In the genomic region with DNA sequence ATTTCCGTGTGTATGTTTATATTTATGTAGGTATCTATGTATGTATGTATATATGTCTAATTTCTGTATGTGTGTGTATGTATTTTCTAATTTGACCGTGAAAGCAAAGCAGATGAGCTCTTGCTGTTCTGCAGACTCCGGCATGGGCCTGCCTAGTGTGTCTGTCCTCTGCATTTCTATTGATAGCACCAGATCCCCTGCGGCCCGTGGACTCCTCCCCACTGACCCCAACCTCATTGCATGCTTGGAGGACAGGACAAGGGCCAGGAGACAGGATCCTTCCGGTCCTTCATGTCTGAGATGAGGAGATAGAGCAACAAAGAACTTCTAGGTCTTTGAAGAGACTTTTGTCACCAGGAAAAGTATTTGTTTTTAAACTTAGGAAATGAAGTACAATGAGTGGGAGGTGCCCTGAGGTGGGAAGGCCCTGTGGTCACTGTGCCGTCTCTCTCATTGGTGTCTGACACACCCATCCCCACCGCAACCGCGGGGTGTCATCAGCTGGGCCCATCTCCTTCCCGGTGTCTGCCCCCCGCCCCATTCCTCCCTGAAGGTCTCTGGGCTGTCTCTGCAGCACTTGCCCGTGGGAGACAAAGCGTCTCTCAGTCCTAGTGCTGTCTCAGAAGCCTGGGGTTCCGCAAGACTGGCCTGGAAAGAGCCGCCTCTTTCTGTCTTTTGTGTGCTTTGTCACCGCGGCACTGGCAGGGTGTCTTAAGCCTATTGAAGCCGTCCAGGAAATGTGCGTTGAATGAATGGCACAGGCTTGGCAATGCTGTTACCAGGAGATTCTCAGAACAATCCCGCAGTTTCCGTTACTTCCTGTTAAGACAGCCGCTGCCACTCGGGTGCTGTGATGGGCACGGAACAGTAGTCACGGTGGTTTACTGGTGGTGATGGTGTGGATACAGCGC, we compare ENCODE assay signal across 12 cellular contexts.
DNase-seq lines count a peak whose midpoint lies in the region; ATAC-seq and TF ChIP-seq lines count a peak whose summit lies in the region.
"Had no signal": no experiment of that assay in that cellular context is flagged by ENCODE, and none has a peak within 500 bp of the region (broad histone marks: within the 10 kb centered on the region; RNA-seq: fewer than 3 reads in every experiment).

No MANE protein-coding gene starts in this region.

- H3K36me3 ChIP-seq in smooth muscle cell (ENCODE audit: low read depth): no peaks in the 10 kb centered on the region
- no peaks in the 10 kb centered on the region for H3K36me3 ChIP-seq in aorta (ENCODE audit: control insufficient read depth in 1 of 2, insufficient read depth in 2 of 2, low read length in 1 of 2)

- WGBS in smooth muscle cell (ENCODE audit: low lambda C conversion rate): 95% methylated on average over 27 of the region's 27 CpGs
- 93% methylated on average over 27 of the region's 27 CpGs for WGBS in aorta, 2 donors

- H3K79me2 ChIP-seq in smooth muscle cell (ENCODE audit: low read depth): no peaks in the 10 kb centered on the region

- H3K27me3 ChIP-seq in smooth muscle cell (ENCODE audit: low read depth) (no peaks in the 10 kb centered on the region), aorta (ENCODE audit: control insufficient read depth in 1 of 2, insufficient read depth in 2 of 2, low read length in 1 of 2) (no peaks in the 10 kb centered on the region)

- intact Hi-C loops in head of caudate nucleus (cut with DNase I) (no loop called here), aorta (cut with DNase I) (no loop called here)

- H3K4me3 ChIP-seq in Jurkat, Clone E6-1 (ENCODE audit: low read length): no peak overlapping the region
- H3K4me3 ChIP-seq in smooth muscle cell: no peak overlapping the region
- H3K4me3 ChIP-seq in aorta (ENCODE audit: low read length in 2 of 2): no peak overlapping the region

- H2AFZ ChIP-seq in smooth muscle cell (ENCODE audit: low read depth): no peak overlapping the region

- no peaks in the 10 kb centered on the region for H3K9me3 ChIP-seq in smooth muscle cell (replicated peaks; ENCODE audit: low read depth)
- no peaks in the 10 kb centered on the region for H3K9me3 ChIP-seq in aorta (ENCODE audit: control insufficient read depth, low read length)

- peak overlapping the region; percentile 46 for H3K27ac ChIP-seq in angular gyrus (ENCODE audit: low read depth, low read length)
- H3K27ac ChIP-seq in smooth muscle cell (ENCODE audit: low read depth): peak overlapping the region; percentile 24
- H3K27ac ChIP-seq in aorta (ENCODE audit: low read depth in 1 of 2, low read length in 2 of 2): no peak overlapping the region
- H3K27ac ChIP-seq: C4-2B had no signal

- no peak overlapping the region for H3K4me2 ChIP-seq in smooth muscle cell

- ATAC-seq in HG03095 (IDR thresholded peaks at IDR 0.05; ENCODE audit: unreplicated experiment): no peak
- no peak for ATAC-seq in aorta (ENCODE audit: low FRiP score)

- no peaks in the 10 kb centered on the region for H3F3A ChIP-seq in smooth muscle cell (ENCODE audit: low read depth)

- peak; percentile 19 for DNase-seq in Jurkat, Clone E6-1 (ENCODE audit: low read depth, low spot score)
- DNase-seq in head of caudate nucleus: peak in 26 of 42 donors; percentile 38 to 87 (median 58)
- no peak for DNase-seq in smooth muscle cell (lab: John Stamatoyannopoulos, UW; ENCODE audit: unreplicated experiment)
- DNase-seq in ureter (ENCODE audit: low spot score): no peak
- no peak for DNase-seq in T-helper 9 cell
- DNase-seq in aorta: no peak
- DNase-seq: activated CD4-positive, alpha-beta T cell treated with anti-CD3 and anti-CD28 coated beads for 1 hour; MV-4-11; NCI-H2227 treated with DMSO at 0.1 percent for 48 hours had no signal

- peaks cover 84% of the 10 kb centered on the region for H4K20me1 ChIP-seq in smooth muscle cell (ENCODE audit: low read depth)

- no peak for TF ChIP-seq CTCF in smooth muscle cell (IDR thresholded peaks at IDR 0.05; ENCODE audit: borderline replicate concordance, insufficient read depth, poor library complexity, severe bottlenecking)

- no peak overlapping the region for H3K9ac ChIP-seq in smooth muscle cell (ENCODE audit: low read depth)

- H3K4me1 ChIP-seq in smooth muscle cell (ENCODE audit: low read depth): no peaks in the 10 kb centered on the region
- no peaks in the 10 kb centered on the region for H3K4me1 ChIP-seq in aorta (ENCODE audit: control insufficient read depth in 1 of 2, insufficient read depth in 2 of 2, low read length in 2 of 2)

Comparison
In these comparisons a context has a peak if more than half of its experiments do, and no peak if none do; other contexts are left out.
1. DNase-seq: peak in Jurkat, Clone E6-1 (single experiment) and head of caudate nucleus (26 of 42); none in smooth muscle cell (single experiment), ureter (single experiment), T-helper 9 cell (single experiment) and aorta (0 of 2).
2. H3K27ac ChIP-seq: peak in angular gyrus (single experiment) and smooth muscle cell (single experiment); none in aorta (0 of 2).